ENCODE assay signal across 11 cellular contexts in genomic region chr2:195477248-195477995, GRCh38.
DNase-seq lines count a peak whose midpoint lies in the region; ATAC-seq, FAIRE-seq and TF ChIP-seq lines count a peak whose summit lies in the region.
"Had no signal": no experiment of that assay in that cellular context is flagged by ENCODE, and none has a peak within 500 bp of the region (broad histone marks: within the 10 kb centered on the region; RNA-seq: fewer than 3 reads in every experiment).

No MANE protein-coding gene starts in this region.

- in situ Hi-C loops in astrocyte of the cerebellum (cut with HindIII; ENCODE audit: low sequenced_read_pairs): no loop called here

- H3K4me3 ChIP-seq in AG04449 (ENCODE audit: low read depth, low read length): no peak overlapping the region
- no peak overlapping the region for H3K4me3 ChIP-seq in astrocyte of the cerebellum (ENCODE audit: low read depth, low read length)

- ATAC-seq in HG03342 (IDR thresholded peaks at IDR 0.05; ENCODE audit: unreplicated experiment): peak; percentile 82

- FAIRE-seq in GM19239 (lab: Jason Lieb, UNC): peak; percentile 84

- CTCF ChIA-PET in AG04449 (lab: Yijun Ruan, JAX): interaction anchor here (0.7 to 1.3 kb wide), 2 partner anchors 179 to 183 kb away, joined by 3 read pairs; partner anchors contain the start of gene SLC39A10

- POLR2A ChIA-PET in AG04449 (lab: Yijun Ruan, JAX): no interaction called here

- DNase-seq in AG04449 (ENCODE audit: low read depth, low spot score) (peak; percentile 72), GM19239 (ENCODE audit: insufficient read length, low spot score) (no peak), astrocyte of the cerebellum (ENCODE audit: low read depth) (peak; percentile 66), occipital lobe (lab: John Stamatoyannopoulos, UW) (no peak), SW 1271 (lab: John Stamatoyannopoulos, UW) (no peak)
- DNase-seq in activated CD4-positive, alpha-beta T cell treated with anti-CD3 and anti-CD28 coated beads for 48 hours: no peak
- no peak for DNase-seq in activated CD8-positive, alpha-beta memory T cell treated with anti-CD3 and anti-CD28 coated beads, Interleukin-2, amount 50 U/mL, for 4 hours
- DNase-seq: activated CD4-positive, CD25-positive, alpha-beta regulatory T cell treated with anti-CD3 and anti-CD28 coated beads, Interleukin-2, amount 50 U/mL, for 72 hours; effector memory CD4-positive, alpha-beta T cell; NCI-H524 had no signal

- no peak for TF ChIP-seq CTCF in AG04449 (IDR thresholded peaks at IDR 0.05; ENCODE audit: insufficient read depth, low read length, missing control alignments)
- no peak for TF ChIP-seq CTCF in astrocyte of the cerebellum (IDR thresholded peaks at IDR 0.05; ENCODE audit: low read depth, low read length, missing control alignments)

Comparison
In these comparisons a context has a peak if more than half of its experiments do, and no peak if none do; other contexts are left out.
1. DNase-seq: peak in AG04449 (single experiment) and astrocyte of the cerebellum (single experiment); none in GM19239 (single experiment), occipital lobe (single experiment), activated CD4-positive, alpha-beta T cell treated with anti-CD3 and anti-CD28 coated beads for 48 hours (single experiment), activated CD8-positive, alpha-beta memory T cell treated with anti-CD3 and anti-CD28 coated beads, Interleukin-2, amount 50 U/mL, for 4 hours (single experiment) and SW 1271 (0 of 2).